Comparison of ENCODE assay signal across 30 cellular contexts in the genomic region with DNA sequence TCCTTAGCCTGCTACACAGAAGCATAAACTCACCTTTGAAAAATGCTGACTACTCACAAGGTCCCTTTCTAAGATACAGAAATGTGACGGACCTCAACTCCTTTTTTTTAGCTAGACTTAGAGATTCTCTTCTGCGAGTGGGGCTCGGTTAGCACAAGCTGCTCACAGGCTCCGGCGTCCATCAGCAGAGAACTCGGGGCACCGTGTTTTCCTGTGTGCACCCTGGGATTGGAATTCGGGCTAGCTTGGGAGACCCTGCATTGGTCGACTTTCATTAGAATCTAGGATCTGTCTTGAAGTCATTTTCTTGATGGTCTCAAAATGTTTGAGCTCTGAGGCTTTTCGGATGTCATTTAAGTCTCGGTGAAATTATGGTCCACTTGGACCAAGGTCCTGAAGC.
"Had no signal": no experiment of that assay in that cellular context is flagged by ENCODE, and none has a peak within 500 bp of the region (broad histone marks: within the 10 kb centered on the region; RNA-seq: fewer than 3 reads in every experiment).

No MANE protein-coding gene starts in this region.

- H3K27me3 ChIP-seq: ascending aorta, breast epithelium, cardiac muscle cell, colonic mucosa, esophagus squamous epithelium had no signal

- H3K27me3 Mint-ChIP-seq: activated CD8-positive, alpha-beta memory T cell treated with anti-CD3 and anti-CD28 coated beads, Interleukin-2, amount 10 ng/mL, durations not matched to agents 7 days and 5 days; activated naive CD8-positive, alpha-beta T cell treated with anti-CD3 and anti-CD28 coated beads, Interleukin-2, amount 10 ng/mL, durations not matched to agents 7 days and 5 days; brain had no signal

- H3K27ac Mint-ChIP-seq: activated CD4-positive, alpha-beta memory T cell treated with anti-CD3 and anti-CD28 coated beads for 36 hours; activated CD4-positive, alpha-beta T cell treated with anti-CD3 and anti-CD28 coated beads for 36 hours; activated CD4-positive, alpha-beta T cell treated with anti-CD3 and anti-CD28 coated beads, Interleukin-2, amount 10 ng/mL, durations not matched to agents 24 days and 14 days; activated CD8-positive, alpha-beta memory T cell treated with anti-CD3 and anti-CD28 coated beads, Interleukin-2, amount 10 ng/mL, durations not matched to agents 7 days and 5 days; activated CD8-positive, alpha-beta T cell treated with anti-CD3 and anti-CD28 coated beads, Interleukin-2, amount 10 ng/mL, durations not matched to agents 7 days and 5 days; activated naive CD4-positive, alpha-beta T cell treated with anti-CD3 and anti-CD28 coated beads, Interleukin-2, amount 10 ng/mL, durations not matched to agents 7 days and 5 days; activated naive CD8-positive, alpha-beta T cell treated with anti-CD3 and anti-CD28 coated beads, Interleukin-2, amount 10 ng/mL, durations not matched to agents 7 days and 5 days; activated T-helper 1 cell treated with anti-CD3 and anti-CD28 coated beads, Interleukin-12 subunit alpha, Interleukin-12 subunit beta, Interleukin-2, Interleukin-4 antibody, amounts not matched to agents 30 ng/mL and 10 ng/mL and 1 ng/mL, durations not matched to agents 14 hours and 24 hours and 36 hours; brain; T-helper 17 cell; T-helper 2 cell treated with Interferon-gamma antibody and Interleukin-4, amounts not matched to agents 5 μg/mL and 100 μg/mL, for 36 hours had no signal

- H3K9me3 ChIP-seq: ascending aorta, breast epithelium, colonic mucosa, esophagus squamous epithelium had no signal

- H3K36me3 ChIP-seq: breast epithelium, cardiac muscle cell, colonic mucosa had no signal

- H3K9me3 Mint-ChIP-seq: activated CD4-positive, alpha-beta memory T cell treated with anti-CD3 and anti-CD28 coated beads for 36 hours; activated CD4-positive, alpha-beta T cell treated with anti-CD3 and anti-CD28 coated beads, Interleukin-2, amount 10 ng/mL, durations not matched to agents 24 days and 14 days; activated naive CD4-positive, alpha-beta T cell treated with anti-CD3 and anti-CD28 coated beads, Interleukin-2, amount 10 ng/mL, durations not matched to agents 7 days and 5 days; activated naive CD4-positive, alpha-beta T cell treated with anti-CD3 and anti-CD28 coated beads, Interleukin-2, amount 50 U/mL, for 72 hours; activated naive CD8-positive, alpha-beta T cell treated with anti-CD3 and anti-CD28 coated beads, Interleukin-2, amount 10 ng/mL, durations not matched to agents 7 days and 5 days; activated T-helper 1 cell treated with anti-CD3 and anti-CD28 coated beads, Interleukin-12 subunit alpha, Interleukin-12 subunit beta, Interleukin-2, Interleukin-4 antibody, amounts not matched to agents 30 ng/mL and 10 ng/mL and 1 ng/mL, durations not matched to agents 14 hours and 24 hours and 36 hours; T-helper 2 cell treated with Interferon-gamma antibody and Interleukin-4, amounts not matched to agents 5 μg/mL and 100 μg/mL, for 36 hours had no signal

- H3K4me3 Mint-ChIP-seq: activated CD4-positive, alpha-beta memory T cell treated with anti-CD3 and anti-CD28 coated beads for 36 hours; activated CD4-positive, alpha-beta T cell treated with anti-CD3 and anti-CD28 coated beads for 36 hours; activated CD4-positive, alpha-beta T cell treated with anti-CD3 and anti-CD28 coated beads, Interleukin-2, amount 10 ng/mL, durations not matched to agents 24 days and 14 days; activated CD8-positive, alpha-beta memory T cell treated with anti-CD3 and anti-CD28 coated beads, Interleukin-2, amount 10 ng/mL, durations not matched to agents 7 days and 5 days; activated CD8-positive, alpha-beta T cell treated with anti-CD3 and anti-CD28 coated beads, Interleukin-2, amount 10 ng/mL, durations not matched to agents 7 days and 5 days; activated naive CD4-positive, alpha-beta T cell treated with anti-CD3 and anti-CD28 coated beads, Interleukin-2, amount 10 ng/mL, durations not matched to agents 7 days and 5 days; activated naive CD8-positive, alpha-beta T cell treated with anti-CD3 and anti-CD28 coated beads, Interleukin-2, amount 10 ng/mL, durations not matched to agents 7 days and 5 days; activated T-helper 1 cell treated with anti-CD3 and anti-CD28 coated beads, Interleukin-12 subunit alpha, Interleukin-12 subunit beta, Interleukin-2, Interleukin-4 antibody, amounts not matched to agents 30 ng/mL and 10 ng/mL and 1 ng/mL, durations not matched to agents 14 hours and 24 hours and 36 hours; brain; T-helper 17 cell; T-helper 2 cell treated with Interferon-gamma antibody and Interleukin-4, amounts not matched to agents 5 μg/mL and 100 μg/mL, for 36 hours had no signal

- H3K4me3 ChIP-seq: ascending aorta, breast epithelium, cardiac muscle cell, colonic mucosa, esophagus squamous epithelium had no signal

- H3K4me1 Mint-ChIP-seq: activated CD4-positive, alpha-beta T cell treated with anti-CD3 and anti-CD28 coated beads for 36 hours; activated CD4-positive, alpha-beta T cell treated with anti-CD3 and anti-CD28 coated beads, Interleukin-2, amount 10 ng/mL, durations not matched to agents 24 days and 14 days; activated CD8-positive, alpha-beta memory T cell treated with anti-CD3 and anti-CD28 coated beads, Interleukin-2, amount 10 ng/mL, durations not matched to agents 7 days and 5 days; activated naive CD4-positive, alpha-beta T cell treated with anti-CD3 and anti-CD28 coated beads, Interleukin-2, amount 10 ng/mL, durations not matched to agents 7 days and 5 days; activated naive CD8-positive, alpha-beta T cell treated with anti-CD3 and anti-CD28 coated beads, Interleukin-2, amount 10 ng/mL, durations not matched to agents 7 days and 5 days; T-helper 17 cell had no signal

- H3K27ac ChIP-seq: ascending aorta, breast epithelium, cardiac muscle cell, colonic mucosa, epithelial cell of prostate, esophagus squamous epithelium had no signal

- DNase-seq: activated CD4-positive, alpha-beta memory T cell treated with anti-CD3 and anti-CD28 coated beads for 36 hours; activated CD4-positive, alpha-beta T cell treated with anti-CD3 and anti-CD28 coated beads for 36 hours; activated CD4-positive, alpha-beta T cell treated with anti-CD3 and anti-CD28 coated beads, Interleukin-2, amount 10 ng/mL, durations not matched to agents 24 days and 14 days; activated CD4-positive, CD25-positive, alpha-beta regulatory T cell; activated CD4-positive, CD25-positive, alpha-beta regulatory T cell treated with anti-CD3 and anti-CD28 coated beads, Interleukin-2, amount 50 U/mL, for 72 hours; activated CD8-positive, alpha-beta memory T cell treated with anti-CD3 and anti-CD28 coated beads, Interleukin-2, amount 10 ng/mL, durations not matched to agents 7 days and 5 days; activated CD8-positive, alpha-beta memory T cell treated with anti-CD3 and anti-CD28 coated beads, Interleukin-2, amount 50 U/mL, for 4 hours; activated CD8-positive, alpha-beta T cell treated with anti-CD3 and anti-CD28 coated beads, Interleukin-2, amount 10 ng/mL, durations not matched to agents 7 days and 5 days; activated naive CD4-positive, alpha-beta T cell; activated naive CD4-positive, alpha-beta T cell treated with anti-CD3 and anti-CD28 coated beads, Interleukin-2, amount 10 ng/mL, durations not matched to agents 7 days and 5 days; activated naive CD8-positive, alpha-beta T cell treated with anti-CD3 and anti-CD28 coated beads, Interleukin-2, amount 10 ng/mL, durations not matched to agents 7 days and 5 days; activated T-cell treated with anti-CD3 and anti-CD28 coated beads, Interleukin-2, amount 50 U/mL, for 1 hour; activated T-cell treated with anti-CD3 and anti-CD28 coated beads, Interleukin-2, amount 50 U/mL, for 48 hours; central memory CD4-positive, alpha-beta T cell; cerebellar nuclear complex; colonic mucosa; effector CD8-positive, alpha-beta T cell; esophagus squamous epithelium; head of caudate nucleus; T-helper 1 cell; T-helper 17 cell; T1000 had no signal

- H3K36me3 Mint-ChIP-seq: activated CD4-positive, alpha-beta memory T cell treated with anti-CD3 and anti-CD28 coated beads for 36 hours; activated CD8-positive, alpha-beta memory T cell treated with anti-CD3 and anti-CD28 coated beads, Interleukin-2, amount 10 ng/mL, durations not matched to agents 7 days and 5 days; activated naive CD4-positive, alpha-beta T cell treated with anti-CD3 and anti-CD28 coated beads, Interleukin-2, amount 10 ng/mL, durations not matched to agents 7 days and 5 days; activated naive CD4-positive, alpha-beta T cell treated with anti-CD3 and anti-CD28 coated beads, Interleukin-2, amount 50 U/mL, for 72 hours; activated naive CD8-positive, alpha-beta T cell treated with anti-CD3 and anti-CD28 coated beads, Interleukin-2, amount 10 ng/mL, durations not matched to agents 7 days and 5 days had no signal

- H3K4me1 ChIP-seq: ascending aorta, breast epithelium, colonic mucosa, esophagus squamous epithelium had no signal
